ENCODE assay signal across 18 cellular contexts in the genomic region with DNA sequence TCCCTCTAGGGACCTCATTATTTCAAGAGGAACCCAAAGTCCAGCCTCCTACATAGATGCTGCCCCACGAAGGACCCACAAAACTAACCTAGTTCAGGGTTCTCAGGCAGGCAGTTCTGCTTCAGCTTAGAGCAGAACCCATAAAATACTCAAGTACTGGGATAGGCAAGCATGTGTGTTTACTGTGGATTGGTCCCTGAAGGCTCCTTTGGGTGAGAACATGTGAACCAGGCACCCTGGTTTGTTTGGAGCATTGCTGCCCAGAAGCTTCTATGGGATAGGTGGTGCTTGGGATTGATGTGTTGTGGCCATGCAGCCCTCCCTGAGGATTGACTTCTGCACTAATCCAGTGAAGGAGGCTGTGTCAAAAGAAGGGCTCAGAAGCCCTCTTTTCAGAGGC. TPM values are rescaled to one million over a fixed set of nuclear protein-coding genes. Genes with fewer than 3 reads are reported as not detected.
A peak's percentile ranks its signal among the peaks of the same experiment; 100 is the strongest.
DNase-seq lines count a peak whose midpoint lies in the region; ATAC-seq, FAIRE-seq and TF ChIP-seq lines count a peak whose summit lies in the region.
"Had no signal": no experiment of that assay in that cellular context is flagged by ENCODE, and none has a peak within 500 bp of the region (broad histone marks: within the 10 kb centered on the region; RNA-seq: fewer than 3 reads in every experiment).

No MANE protein-coding gene starts in this region.

- H3K4me1 Mint-ChIP-seq in T-cell, result peaks cover 42 to 48% (median 42%) of the 10 kb centered on the region in 3 donors
- peaks cover 11 to 91% (median 62%) of the 10 kb centered on the region in 7 donors for H3K4me1 Mint-ChIP-seq in naive thymus-derived CD4-positive, alpha-beta T cell

- in situ Hi-C loops in HepG2 (cut with HindIII; ENCODE audit: extremely low pct_ligation_motif_present, low pct_unique_long_range_greater_than_20kb), result no loop called here

- no peak overlapping the region for H3K4me2 ChIP-seq in HepG2 (ENCODE audit: low read depth, low read length)
- H3K4me2 ChIP-seq: GM23338 had no signal

- peak overlapping the region; percentile 31 to 62 for H3K27ac Mint-ChIP-seq in T-cell
- H3K27ac Mint-ChIP-seq in naive thymus-derived CD4-positive, alpha-beta T cell, result peak overlapping the region in 7 of 9 donors; percentile 43 to 100 (median 67)
- H3K27ac Mint-ChIP-seq: GM23338 had no signal

- CTCF ChIA-PET in HepG2 (lab: Yijun Ruan, JAX; ENCODE audit: low intra/inter-chr PET ratio, low total read pairs), result no interaction called here
- CTCF ChIA-PET in T-cell (lab: Charles Lee), result interaction anchor here (1.0 to 1.5 kb wide), 6 partner anchors 13 to 120 kb away, joined by 3 to 6 read pairs (median 4); no protein-coding TSS in a partner anchor
- CTCF ChIA-PET in naive thymus-derived CD4-positive, alpha-beta T cell (lab: Charles Lee), result interaction anchor here (0.6 to 9.3 kb wide), 4 partner anchors 12 to 196 kb away, joined by 3 to 83 read pairs (median 14); partner anchors contain the start of genes EFHC1 and MCM3

- no peak overlapping the region for H3K9ac ChIP-seq in HepG2 (ENCODE audit: insufficient read depth, low read depth, low read length)

- TF ChIP-seq RAD21 in HepG2 (CRISPR knock-in tag; IDR thresholded peaks at IDR 0.05), result no peak

- TF ChIP-seq EP300 in HepG2 (IDR thresholded peaks at IDR 0.05; ENCODE audit: low read depth in 2 of 2, low read length in 2 of 2), result no peak
- no peak for TF ChIP-seq EP300 in HepG2 (CRISPR knock-in tag; IDR thresholded peaks at IDR 0.05; ENCODE audit: borderline replicate concordance)

- H2AFZ ChIP-seq in HepG2 (ENCODE audit: low read length), result no peak overlapping the region
- H2AFZ ChIP-seq: GM23338 had no signal

- ATAC-seq in HepG2 (no peak), right lobe of liver (no peak), T-cell (replicated peaks in 1 of 4) (no peak)
- no peak for ATAC-seq in naive thymus-derived CD4-positive, alpha-beta T cell
- ATAC-seq: GM23338 had no signal

- no peaks in the 10 kb centered on the region for H3K9me3 ChIP-seq in HepG2 (ENCODE audit: low read length)
- no peaks in the 10 kb centered on the region for H3K9me3 ChIP-seq in right lobe of liver
- no peaks in the 10 kb centered on the region for H3K9me3 ChIP-seq in naive thymus-derived CD4-positive, alpha-beta T cell (ENCODE audit: control insufficient read depth in 2 of 3, low read length in 3 of 3)
- H3K9me3 ChIP-seq: BE2C had no signal

- no peaks in the 10 kb centered on the region; the same call in none of the 2 replicates for H4K20me1 ChIP-seq in HepG2 (ENCODE audit: insufficient read depth, low read length)

- H3K27ac ChIP-seq in HepG2 (ENCODE audit: extremely low read length, insufficient read depth, low read length) (no peak overlapping the region), right lobe of liver (no peak overlapping the region)
- peak overlapping the region; percentile 4 for H3K27ac ChIP-seq in naive thymus-derived CD4-positive, alpha-beta T cell (ENCODE audit: low read depth, low read length)

- FAIRE-seq in HepG2 (lab: Jason Lieb, UNC) (no peak), HTR-8/SVneo (lab: Jason Lieb, UNC) (no peak)
- FAIRE-seq: A204.1, H54 had no signal

- TF ChIP-seq CTCF in HepG2 (CRISPR knock-in tag; IDR thresholded peaks at IDR 0.05) (no peak), right lobe of liver (IDR thresholded peaks at IDR 0.05) (no peak)

- peaks cover 5% of the 10 kb centered on the region for H3K79me2 ChIP-seq in HepG2 (ENCODE audit: insufficient read depth, low read length)

- intact Hi-C loops in HepG2 (cut with micrococcal nuclease; ENCODE audit: unreplicated experiment), result loop anchor here (5.0 kb wide), 1 partner anchor 592 kb away; the partner anchor contains the start of gene GSTA4
- intact Hi-C loops in right lobe of liver (cut with DNase I), result loop anchor here in 1 of 2 donors (10.0 kb wide), 1 partner anchor 120 kb away; the partner anchor contains the start of gene MCM3
- intact Hi-C loops in naive thymus-derived CD4-positive, alpha-beta T cell (cut with micrococcal nuclease), result loop anchor here in 1 of 2 donors (5.0 kb wide), 1 partner anchor 662 kb away; the partner anchor contains the start of gene FBXO9
- intact Hi-C loops in head of caudate nucleus (cut with DNase I), result no loop called here

- TF ChIP-seq POLR2A in HepG2 (IDR thresholded peaks at IDR 0.05; ENCODE audit: insufficient read depth in 1 of 2, low read depth in 2 of 2, low read length in 2 of 2) (no peak), right lobe of liver (IDR thresholded peaks at IDR 0.05) (no peak)

- DNase-seq in HepG2 (ENCODE audit: low spot score) (no peak), right lobe of liver (no peak), T-cell (no peak), head of caudate nucleus (no peak), HTR-8/SVneo (ENCODE audit: insufficient read length, low spot score) (no peak)
- DNase-seq in naive thymus-derived CD4-positive, alpha-beta T cell, result no peak
- no peak for DNase-seq in central memory CD4-positive, alpha-beta T cell
- DNase-seq: ACHN; BE2C; C1 segment of cervical spinal cord; Calu3; CD4-positive, CD25-positive, alpha-beta regulatory T cell; DMS79 treated with DMSO at 0.1 percent for 48 hours; GF-D8; HCEC 1CT had no signal

- WGBS in HepG2 (ENCODE audit: low lambda C conversion rate), result no CpG with 5 or more reads among the region's 1 CpG
- no CpG with 5 or more reads among the region's 1 CpG for WGBS in right lobe of liver (ENCODE audit: insufficient coverage, low coverage, low lambda C conversion rate, missing lambda C conversion rate)

- POLR2A ChIA-PET in HepG2 (lab: Yijun Ruan, JAX), result no interaction called here
- POLR2A ChIA-PET in T-cell (lab: Charles Lee), result interaction anchor here in 1 of 2 donors (1.4 kb wide), 1 partner anchor 43 kb away, joined by 4 read pairs; the partner anchor contains the start of gene PAQR8
- POLR2A ChIA-PET in naive thymus-derived CD4-positive, alpha-beta T cell (lab: Charles Lee), result interaction anchor here (0.9 to 2.3 kb wide), 6 partner anchors 12 to 120 kb away, joined by 3 to 10 read pairs (median 6); partner anchors contain the start of genes EFHC1, MCM3 and PAQR8

- no TSS peak for BruUV-seq in HepG2 (replicated peaks; lab: Mats Ljungman, UMichigan)

- H3K4me3 ChIP-seq in HepG2 (replicated peaks in 1 of 3; ENCODE audit: insufficient read depth in 1 of 3, low read depth in 2 of 3, low read length in 3 of 3), result no peak overlapping the region
- H3K4me3 ChIP-seq in right lobe of liver, result no peak overlapping the region
- H3K4me3 ChIP-seq in naive thymus-derived CD4-positive, alpha-beta T cell (ENCODE audit: low read length), result no peak overlapping the region
- H3K4me3 ChIP-seq: GM23338 had no signal

- no peak overlapping the region for H3K4me3 Mint-ChIP-seq in T-cell
- H3K4me3 Mint-ChIP-seq in naive thymus-derived CD4-positive, alpha-beta T cell, result peak overlapping the region in 1 of 10 donors; percentile 12
- H3K4me3 Mint-ChIP-seq: GM23338 had no signal

- H3K4me1 ChIP-seq in HepG2 (ENCODE audit: insufficient read depth, low read length) (peaks cover 28% of the 10 kb centered on the region), right lobe of liver (no peaks in the 10 kb centered on the region)
- H3K4me1 ChIP-seq in naive thymus-derived CD4-positive, alpha-beta T cell (ENCODE audit: control insufficient read depth in 2 of 2, insufficient read depth in 2 of 2, low read length in 2 of 2), result peaks cover 0 to 17% of the 10 kb centered on the region in 2 donors

- H3K27me3 ChIP-seq in HepG2 (ENCODE audit: control insufficient read depth in 1 of 2, insufficient read depth in 2 of 2, low read length in 2 of 2), result no peaks in the 10 kb centered on the region
- H3K27me3 ChIP-seq in right lobe of liver, result no peaks in the 10 kb centered on the region
- no peaks in the 10 kb centered on the region for H3K27me3 ChIP-seq in naive thymus-derived CD4-positive, alpha-beta T cell (ENCODE audit: control insufficient read depth in 2 of 2, insufficient read depth in 2 of 2, low read length in 2 of 2)
- H3K27me3 ChIP-seq: BE2C had no signal

- no peaks in the 10 kb centered on the region for H3K9me3 Mint-ChIP-seq in T-cell
- H3K9me3 Mint-ChIP-seq in naive thymus-derived CD4-positive, alpha-beta T cell, result no peaks in the 10 kb centered on the region
- H3K9me3 Mint-ChIP-seq: GM23338 had no signal

- H3K36me3 ChIP-seq in HepG2 (replicated peaks in 1 of 2; ENCODE audit: control insufficient read depth in 1 of 2, insufficient read depth in 2 of 2, low read length in 2 of 2) (peaks cover 13 to 31% of the 10 kb centered on the region in 2 experiments), right lobe of liver (no peaks in the 10 kb centered on the region)
- peaks cover 5 to 28% (median 10%) of the 10 kb centered on the region in 3 experiments for H3K36me3 ChIP-seq in naive thymus-derived CD4-positive, alpha-beta T cell (ENCODE audit: control insufficient read depth in 2 of 3, insufficient read depth in 3 of 3, low read length in 3 of 3)

- H3K36me3 Mint-ChIP-seq in T-cell, result peaks cover 28% of the 10 kb centered on the region
- H3K36me3 Mint-ChIP-seq in naive thymus-derived CD4-positive, alpha-beta T cell, result peaks cover 10 to 30% (median 23%) of the 10 kb centered on the region in 5 donors

- H3K27me3 Mint-ChIP-seq in T-cell, result no peaks in the 10 kb centered on the region
- H3K27me3 Mint-ChIP-seq in naive thymus-derived CD4-positive, alpha-beta T cell, result no peaks in the 10 kb centered on the region
- H3K27me3 Mint-ChIP-seq: CD4-positive, CD25-positive, alpha-beta regulatory T cell had no signal

RNA-seq across cellular contexts. Expression of gene EFHC1, which starts 14.9 kb away (rescaled TPM):
- total RNA-seq in HepG2 (2016; rRNA removed; fragmentation: Illumina TruSeq; extraction: Trizol), result 18.6 and 23.4 TPM in 2 replicates
- 6.3 TPM in 2 replicates for total RNA-seq in HepG2 (2016; cell fraction: cytosol; rRNA removed; fragmentation: Illumina TruSeq; extraction: Trizol; ENCODE audit: low read depth)
- total RNA-seq in HepG2 (2016; cell fraction: insoluble cytoplasmic fraction; rRNA removed; fragmentation: Illumina TruSeq; extraction: Trizol), result 20.7 and 23.3 TPM in 2 replicates
- total RNA-seq in HepG2 (2016; cell fraction: membrane; rRNA removed; fragmentation: Illumina TruSeq; extraction: Trizol), result 5.0 and 8.2 TPM in 2 replicates
- 39.5 and 46.3 TPM in 2 replicates for total RNA-seq in HepG2 (2016; cell fraction: nucleus; rRNA removed; fragmentation: Illumina TruSeq; extraction: Trizol)
- 23.5 and 29.5 TPM in 2 replicates for polyA plus RNA-seq in HepG2 (2011; rRNA removed)
- 5.5 and 9.2 TPM in 2 replicates for polyA plus RNA-seq in HepG2 (2011; cell fraction: cytosol; rRNA removed)
- polyA plus RNA-seq in HepG2 (2011; cell fraction: nucleus; rRNA removed), result 92.9 and 127 TPM in 2 replicates
- 10.2 and 15.7 TPM in 2 replicates for polyA plus RNA-seq in HepG2 (2012)
- polyA plus RNA-seq in HepG2 (2016; cell fraction: cytosol; fragmentation: Illumina TruSeq; extraction: Trizol; ENCODE audit: low read depth), result 2.4 and 2.8 TPM in 2 replicates
- polyA plus RNA-seq in HepG2 (2016; cell fraction: insoluble cytoplasmic fraction; fragmentation: Illumina TruSeq; extraction: Trizol; ENCODE audit: low read depth), result 17.1 and 17.6 TPM in 2 replicates
- polyA plus RNA-seq in HepG2 (2016; cell fraction: membrane; fragmentation: Illumina TruSeq; extraction: Trizol; ENCODE audit: low read depth), result 4.6 and 4.7 TPM in 2 replicates
- 53.0 and 69.1 TPM in 2 replicates for polyA plus RNA-seq in HepG2 (2016; cell fraction: nucleus; fragmentation: Illumina TruSeq; extraction: Trizol; ENCODE audit: insufficient read depth, low read depth)
- 14.9 and 26.4 TPM in 2 replicates for polyA minus RNA-seq in HepG2 (2011; rRNA and poly(A)+ RNA removed; ENCODE audit: low replicate concordance)
- polyA minus RNA-seq in HepG2 (2011; cell fraction: cytosol; rRNA and poly(A)+ RNA removed), result 3.9 and 7.9 TPM in 2 replicates
- polyA minus RNA-seq in HepG2 (2011; cell fraction: nucleus; rRNA and poly(A)+ RNA removed), result 42.3 and 42.6 TPM in 2 replicates
- total RNA-seq in right lobe of liver, result 10 to 100 TPM in 1 of 6 experiments, 1 to 10 TPM in 5; 3.6 to 10.4 (median 6.0) TPM
- total RNA-seq in T-cell, result 1 to 10 TPM; 4.5 to 8.6 (median 6.2) TPM
- total RNA-seq in naive thymus-derived CD4-positive, alpha-beta T cell, result 10 to 100 TPM in 2 of 5 experiments, 1 to 10 TPM in 3; 2.4 to 13.8 (median 6.0) TPM
- polyA plus RNA-seq in naive thymus-derived CD4-positive, alpha-beta T cell, result 1 to 10 TPM; 1.9 to 5.2 TPM

RNA-seq across cellular contexts. Expression of gene PAQR8, which starts 43.3 kb away (rescaled TPM):
- total RNA-seq in HepG2 (2016; rRNA removed; fragmentation: Illumina TruSeq; extraction: Trizol), result 26.2 and 37.7 TPM in 2 replicates
- total RNA-seq in HepG2 (2016; cell fraction: cytosol; rRNA removed; fragmentation: Illumina TruSeq; extraction: Trizol; ENCODE audit: low read depth), result 3.1 and 3.4 TPM in 2 replicates
- total RNA-seq in HepG2 (2016; cell fraction: insoluble cytoplasmic fraction; rRNA removed; fragmentation: Illumina TruSeq; extraction: Trizol), result 25.3 and 36.5 TPM in 2 replicates
- 16.5 TPM in 2 replicates for total RNA-seq in HepG2 (2016; cell fraction: membrane; rRNA removed; fragmentation: Illumina TruSeq; extraction: Trizol)
- total RNA-seq in HepG2 (2016; cell fraction: nucleus; rRNA removed; fragmentation: Illumina TruSeq; extraction: Trizol), result 36.5 and 38.6 TPM in 2 replicates
- polyA plus RNA-seq in HepG2 (2011; rRNA removed), result 36.5 and 50.7 TPM in 2 replicates
- polyA plus RNA-seq in HepG2 (2011; cell fraction: cytosol; rRNA removed), result 33.7 and 46.9 TPM in 2 replicates
- polyA plus RNA-seq in HepG2 (2011; cell fraction: nucleus; rRNA removed), result 17.0 and 22.0 TPM in 2 replicates
- 18.9 and 24.9 TPM in 2 replicates for polyA plus RNA-seq in HepG2 (2012)
- 2.3 and 2.8 TPM in 2 replicates for polyA plus RNA-seq in HepG2 (2016; cell fraction: cytosol; fragmentation: Illumina TruSeq; extraction: Trizol; ENCODE audit: low read depth)
- 23.7 TPM in 2 replicates for polyA plus RNA-seq in HepG2 (2016; cell fraction: insoluble cytoplasmic fraction; fragmentation: Illumina TruSeq; extraction: Trizol; ENCODE audit: low read depth)
- polyA plus RNA-seq in HepG2 (2016; cell fraction: membrane; fragmentation: Illumina TruSeq; extraction: Trizol; ENCODE audit: low read depth), result 8.0 and 8.6 TPM in 2 replicates
- polyA plus RNA-seq in HepG2 (2016; cell fraction: nucleus; fragmentation: Illumina TruSeq; extraction: Trizol; ENCODE audit: insufficient read depth, low read depth), result 41.8 and 43.1 TPM in 2 replicates
- 0.87 and 184 TPM in 2 replicates for polyA minus RNA-seq in HepG2 (2011; rRNA and poly(A)+ RNA removed; ENCODE audit: low replicate concordance)
- polyA minus RNA-seq in HepG2 (2011; cell fraction: cytosol; rRNA and poly(A)+ RNA removed), result 34.4 and 49.4 TPM in 2 replicates
- polyA minus RNA-seq in HepG2 (2011; cell fraction: nucleus; rRNA and poly(A)+ RNA removed), result 30.6 and 38.9 TPM in 2 replicates
- 1 to 10 TPM in 3 of 6 experiments, under 1 TPM in 3; 0.29 to 1.5 (median 0.77) TPM for total RNA-seq in right lobe of liver
- total RNA-seq in T-cell, result 10 to 100 TPM; 12.0 to 35.2 (median 30.2) TPM
- total RNA-seq in naive thymus-derived CD4-positive, alpha-beta T cell, result 10 to 100 TPM in 3 of 5 experiments, 1 to 10 TPM in 2; 7.5 to 46.2 (median 21.6) TPM
- 10 to 100 TPM; 32.1 to 39.2 TPM for polyA plus RNA-seq in naive thymus-derived CD4-positive, alpha-beta T cell
